Comparison of ENCODE assay signal across 11 cellular contexts in genomic region chr9:3980771-3981170, GRCh38.
DNase-seq lines count a peak whose midpoint lies in the region; ATAC-seq and TF ChIP-seq lines count a peak whose summit lies in the region.
"Had no signal": no experiment of that assay in that cellular context is flagged by ENCODE, and none has a peak within 500 bp of the region (broad histone marks: within the 10 kb centered on the region; RNA-seq: fewer than 3 reads in every experiment).

No MANE protein-coding gene starts in this region.

- no peaks in the 10 kb centered on the region for H3K36me3 ChIP-seq in neural progenitor cell
- H3K36me3 ChIP-seq in gastrocnemius medialis = no peaks in the 10 kb centered on the region

- H3K9me3 Mint-ChIP-seq in neural progenitor cell = peaks cover 27% of the 10 kb centered on the region

- H3K4me2 ChIP-seq in neural progenitor cell = peak overlapping the region; percentile 58

- peaks cover 61% of the 10 kb centered on the region for H3K4me1 Mint-ChIP-seq in neural progenitor cell
- H3K4me1 Mint-ChIP-seq: activated naive CD4-positive, alpha-beta T cell treated with anti-CD3 and anti-CD28 coated beads, Interleukin-2, amount 50 U/mL, for 24 hours; CD4-positive, CD25-positive, alpha-beta regulatory T cell had no signal

- H3K4me3 Mint-ChIP-seq in neural progenitor cell = peak overlapping the region; percentile 33
- H3K4me3 Mint-ChIP-seq: activated naive CD4-positive, alpha-beta T cell treated with anti-CD3 and anti-CD28 coated beads, Interleukin-2, amount 50 U/mL, for 24 hours; CD4-positive, CD25-positive, alpha-beta regulatory T cell had no signal

- H3K9me3 ChIP-seq in neural progenitor cell (ENCODE audit: low read depth) = peaks cover 11% of the 10 kb centered on the region
- no peaks in the 10 kb centered on the region for H3K9me3 ChIP-seq in gastrocnemius medialis

- no peak for TF ChIP-seq POLR2A in gastrocnemius medialis (IDR thresholded peaks at IDR 0.05)

- no peak overlapping the region for H2AFZ ChIP-seq in neural progenitor cell (replicated peaks)

- H3K9ac ChIP-seq in neural progenitor cell = no peak overlapping the region

- peaks cover 35% of the 10 kb centered on the region for H3K36me3 Mint-ChIP-seq in neural progenitor cell
- H3K36me3 Mint-ChIP-seq: CD4-positive, CD25-positive, alpha-beta regulatory T cell had no signal

- H3K4me1 ChIP-seq in neural progenitor cell = peaks cover 45% of the 10 kb centered on the region
- no peaks in the 10 kb centered on the region for H3K4me1 ChIP-seq in gastrocnemius medialis

- ATAC-seq in gastrocnemius medialis = no peak

- no peaks in the 10 kb centered on the region for H4K20me1 ChIP-seq in neural progenitor cell (ENCODE audit: low read depth)

- H3K27me3 ChIP-seq in neural progenitor cell (no peaks in the 10 kb centered on the region), gastrocnemius medialis (no peaks in the 10 kb centered on the region)

- peak; percentile 12 for DNase-seq in AG08396 (ENCODE audit: low spot score)
- DNase-seq in NCI-H187 treated with DMSO at 0.1 percent for 48 hours (lab: John Stamatoyannopoulos, UW) = peak; percentile 44
- peak; percentile 52 for DNase-seq in epithelial cell of proximal tubule (ENCODE audit: low read depth)
- DNase-seq in neural progenitor cell (ENCODE audit: low spot score) = peak; percentile 76
- no peak for DNase-seq in DMS153 (lab: John Stamatoyannopoulos, UW)
- DNase-seq in HK-2 (ENCODE audit: unreplicated experiment) = no peak
- no peak for DNase-seq in T-helper 9 cell
- no peak for DNase-seq in gastrocnemius medialis
- DNase-seq: activated CD4-positive, alpha-beta T cell treated with anti-CD3 and anti-CD28 coated beads, Interleukin-2, amount 50 U/mL, for 4 hours; CD4-positive, CD25-positive, alpha-beta regulatory T cell had no signal

- no peaks in the 10 kb centered on the region for H3K27me3 Mint-ChIP-seq in neural progenitor cell (ENCODE audit: insufficient read depth, low read depth)
- H3K27me3 Mint-ChIP-seq: activated naive CD4-positive, alpha-beta T cell treated with anti-CD3 and anti-CD28 coated beads, Interleukin-2, amount 50 U/mL, for 24 hours had no signal

- H3K79me2 ChIP-seq in neural progenitor cell (ENCODE audit: low read depth) = no peaks in the 10 kb centered on the region

- H3K27ac Mint-ChIP-seq in neural progenitor cell = peak overlapping the region; percentile 80
- H3K27ac Mint-ChIP-seq: activated naive CD4-positive, alpha-beta T cell treated with anti-CD3 and anti-CD28 coated beads, Interleukin-2, amount 50 U/mL, for 24 hours; CD4-positive, CD25-positive, alpha-beta regulatory T cell had no signal

- H3K4me3 ChIP-seq in epithelial cell of proximal tubule (ENCODE audit: low read depth, low read length) = no peak overlapping the region
- no peak overlapping the region for H3K4me3 ChIP-seq in neural progenitor cell
- H3K4me3 ChIP-seq in gastrocnemius medialis = no peak overlapping the region

- H3F3A ChIP-seq in neural progenitor cell (ENCODE audit: low read depth) = peaks cover 27% of the 10 kb centered on the region

- in situ Hi-C loops in gastrocnemius medialis (cut with MboI; ENCODE audit: low sequenced_read_pairs in 4 of 4) = no loop called here

- intact Hi-C loops in gastrocnemius medialis (cut with DNase I; ENCODE audit: low total_unique reads) = no loop called here

- TF ChIP-seq CTCF in epithelial cell of proximal tubule (conservative IDR thresholded peaks at IDR 0.05; ENCODE audit: low read depth, low read length) (no peak), neural progenitor cell (IDR thresholded peaks at IDR 0.05) (no peak), gastrocnemius medialis (IDR thresholded peaks at IDR 0.05 in 4 of 5, conservative IDR thresholded peaks at IDR 0.05 in 1 of 5) (no peak)

- H3K27ac ChIP-seq in neural progenitor cell = peak overlapping the region; percentile 59
- no peak overlapping the region for H3K27ac ChIP-seq in gastrocnemius medialis

Comparison
In these comparisons a context has a peak if more than half of its experiments do, and no peak if none do; other contexts are left out.
1. DNase-seq: peak in AG08396 (single experiment), NCI-H187 treated with DMSO at 0.1 percent for 48 hours (single experiment), epithelial cell of proximal tubule (single experiment) and neural progenitor cell (single experiment); none in DMS153 (single experiment), HK-2 (single experiment), T-helper 9 cell (single experiment) and gastrocnemius medialis (0 of 2).